In the genomic region with DNA sequence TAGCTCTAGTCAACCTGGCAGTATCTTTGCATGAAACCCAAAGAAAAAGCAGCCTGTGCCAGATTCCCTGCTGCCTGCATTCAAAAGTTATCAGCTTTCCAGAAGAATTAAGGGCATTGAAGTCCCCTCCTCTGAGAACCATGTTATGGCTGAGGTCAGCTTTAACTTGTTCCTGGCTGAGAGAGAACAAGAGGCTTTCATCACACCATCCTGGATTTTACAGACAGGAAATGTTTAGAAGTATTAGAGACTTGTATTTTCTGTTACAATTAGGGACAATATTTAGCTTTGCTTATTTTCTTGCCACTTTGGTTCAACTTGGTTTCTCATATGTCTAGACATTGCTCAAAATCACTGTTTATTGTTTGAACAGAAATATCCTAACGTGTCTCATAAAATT, we compare ENCODE assay signal across 24 cellular contexts.
DNase-seq lines count a peak whose midpoint lies in the region; ATAC-seq, FAIRE-seq and TF ChIP-seq lines count a peak whose summit lies in the region.
"Had no signal": no experiment of that assay in that cellular context is flagged by ENCODE, and none has a peak within 500 bp of the region (broad histone marks: within the 10 kb centered on the region; RNA-seq: fewer than 3 reads in every experiment).

No MANE protein-coding gene starts in this region.

- H3K4me2 ChIP-seq in mammary epithelial cell (ENCODE audit: insufficient read depth, low read depth, low read length): no peak overlapping the region
- H3K4me2 ChIP-seq in keratinocyte (ENCODE audit: control insufficient read depth, extremely low read depth, insufficient read depth, low read depth, low read length): no peak overlapping the region
- H3K4me2 ChIP-seq: BLaER1 treated with 17β-estradiol and CSF1 and Interleukin-3, amounts not matched to agents 10 nM and 100 nM had no signal

- H3K4me3 ChIP-seq in mammary epithelial cell (replicated peaks in 1 of 3; ENCODE audit: insufficient read depth in 1 of 3, low read depth in 2 of 3, low read length in 3 of 3) (no peak overlapping the region), endodermal cell (ENCODE audit: low read length) (no peak overlapping the region), keratinocyte (ENCODE audit: control insufficient read depth in 2 of 3, extremely low read depth in 1 of 3, insufficient read depth in 2 of 3, low read depth in 1 of 3, low read length in 3 of 3) (no peak overlapping the region), retinal pigment epithelial cell (ENCODE audit: low read length) (no peak overlapping the region), sigmoid colon (no peak overlapping the region)
- H3K4me3 ChIP-seq: BLaER1 treated with 17β-estradiol and CSF1 and Interleukin-3, amounts not matched to agents 10 nM and 100 nM; GM12878; GM23248; Peyer's patch had no signal

- H3K27me3 Mint-ChIP-seq in MCF 10A (ENCODE audit: insufficient read depth, unreplicated experiment): no peaks in the 10 kb centered on the region
- H3K27me3 Mint-ChIP-seq in endodermal cell (ENCODE audit: insufficient read depth): no peaks in the 10 kb centered on the region

- peak; percentile 32 for FAIRE-seq in keratinocyte (lab: Jason Lieb, UNC)
- FAIRE-seq: GM12878 had no signal

- DNase-seq in mammary epithelial cell: no peak
- DNase-seq in MCF 10A (ENCODE audit: unreplicated experiment): no peak
- DNase-seq in endodermal cell: no peak
- no peak for DNase-seq in keratinocyte (ENCODE audit: low read depth, low spot score)
- peak; percentile 28 for DNase-seq in retinal pigment epithelial cell (ENCODE audit: low read depth)
- DNase-seq in NCI-H187 treated with DMSO at 0.1 percent for 48 hours (lab: John Stamatoyannopoulos, UW): no peak
- no peak for DNase-seq in sigmoid colon
- DNase-seq: Caco-2; CD4-positive, alpha-beta memory T cell; DMS 273 treated with DMSO at 0.1 percent for 48 hours; DMS79 treated with DMSO at 0.1 percent for 48 hours; GM23248; Karpas-422; NCI-H1417 treated with DMSO at 0.1 percent for 48 hours; NCI-H1930; NCI-H226; NCI-H524; NCI-H82; Peyer's patch had no signal

- POLR2A ChIA-PET in MCF 10A (lab: Yijun Ruan, JAX): interaction anchor here (0.7 kb wide), 2 partner anchors 13 to 115 kb away, joined by 3 read pairs; no protein-coding TSS in a partner anchor

- BruUV-seq in mammary epithelial cell (replicated peaks; lab: Mats Ljungman, UMichigan) (no TSS peak), MCF 10A (replicated peaks; lab: Mats Ljungman, UMichigan) (no TSS peak)

- H3K9me1 ChIP-seq in keratinocyte (ENCODE audit: control insufficient read depth, extremely low read depth, insufficient read depth, low read length): no peaks in the 10 kb centered on the region

- no peak for TF ChIP-seq EP300 in sigmoid colon (IDR thresholded peaks at IDR 0.05)

- H3K4me1 ChIP-seq in mammary epithelial cell (ENCODE audit: insufficient read depth, low read length) (peaks cover 19% of the 10 kb centered on the region), endodermal cell (ENCODE audit: control insufficient read depth, insufficient read depth, low read length) (peaks cover 9% of the 10 kb centered on the region), keratinocyte (ENCODE audit: control insufficient read depth, extremely low read depth, insufficient read depth, low read length) (peaks cover 23% of the 10 kb centered on the region), sigmoid colon (no peaks in the 10 kb centered on the region)
- H3K4me1 ChIP-seq: BLaER1 treated with 17β-estradiol and CSF1 and Interleukin-3, amounts not matched to agents 10 nM and 100 nM had no signal

- CTCF ChIA-PET in mammary epithelial cell (lab: Charles Lee; ENCODE audit: low non-redundant PET) (no interaction called here), MCF 10A (lab: Yijun Ruan, JAX) (interaction anchor here (0.8 kb wide), 1 partner anchor 240 kb away, joined by 4 read pairs; no protein-coding TSS in a partner anchor)

- WGBS in mammary epithelial cell (ENCODE audit: low coverage, missing lambda C conversion rate): 95% methylated on average over 1 of the region's 1 CpG
- WGBS in endodermal cell (ENCODE audit: insufficient coverage in 1 of 2, insufficient read length in 1 of 2), 2 experiments: 92 to 100% methylated on average over 1 of the region's 1 CpG
- WGBS in sigmoid colon, 2 donors: 57 to 67% methylated on average over 1 of the region's 1 CpG

- no peaks in the 10 kb centered on the region for H3K9me3 ChIP-seq in mammary epithelial cell (replicated peaks; ENCODE audit: insufficient read depth, low read length)
- no peaks in the 10 kb centered on the region for H3K9me3 ChIP-seq in endodermal cell (ENCODE audit: control insufficient read depth, low read length)
- H3K9me3 ChIP-seq in keratinocyte (ENCODE audit: control insufficient read depth, low read depth, low read length): no peaks in the 10 kb centered on the region
- H3K9me3 ChIP-seq in sigmoid colon: no peaks in the 10 kb centered on the region
- H3K9me3 ChIP-seq: BLaER1 treated with 17β-estradiol and CSF1 and Interleukin-3, amounts not matched to agents 10 nM and 100 nM; Caco-2; Peyer's patch had no signal

- H3K36me3 ChIP-seq in mammary epithelial cell (ENCODE audit: insufficient read depth, low read length): no peaks in the 10 kb centered on the region
- no peaks in the 10 kb centered on the region for H3K36me3 ChIP-seq in endodermal cell (ENCODE audit: control insufficient read depth, insufficient read depth, low read length)
- H3K36me3 ChIP-seq in keratinocyte (ENCODE audit: control insufficient read depth in 2 of 2, extremely low read depth in 1 of 2, insufficient read depth in 2 of 2, low read length in 2 of 2): no peaks in the 10 kb centered on the region
- no peaks in the 10 kb centered on the region for H3K36me3 ChIP-seq in sigmoid colon
- H3K36me3 ChIP-seq: BLaER1 treated with 17β-estradiol and CSF1 and Interleukin-3, amounts not matched to agents 10 nM and 100 nM; Peyer's patch had no signal

- TF ChIP-seq POLR2A in sigmoid colon (IDR thresholded peaks at IDR 0.05): no peak

- in situ Hi-C loops in mammary epithelial cell (cut with MboI; ENCODE audit: low sequenced_read_pairs in 2 of 2): loop anchor here in 1 of 2 donors (10.0 kb wide), 1 partner anchor 241 kb away; the partner anchor contains the start of gene ARL4A

- dilution Hi-C loops in mammary epithelial cell (cut with HindIII; ENCODE audit: low sequenced_read_pairs): no loop called here
- dilution Hi-C loops in keratinocyte (cut with MboI; ENCODE audit: extremely low pct_ligation_motif_present, low sequenced_read_pairs): no loop called here

- H2AFZ ChIP-seq in mammary epithelial cell (ENCODE audit: low read depth, low read length) (peak overlapping the region; percentile 45), keratinocyte (ENCODE audit: control insufficient read depth, low read length) (no peak overlapping the region)
- H2AFZ ChIP-seq: GM23248 had no signal

- TF ChIP-seq CTCF in mammary epithelial cell (conservative IDR thresholded peaks at IDR 0.05 in 1 of 2, IDR thresholded peaks at IDR 0.05 in 1 of 2; ENCODE audit: extremely low read depth in 1 of 2, insufficient read depth in 1 of 2, low read depth in 1 of 2, low read length in 2 of 2) (no peak), MCF 10A (IDR thresholded peaks at IDR 0.05; ENCODE audit: unreplicated experiment) (no peak), endodermal cell (conservative IDR thresholded peaks at IDR 0.05) (no peak), keratinocyte (optimal IDR thresholded peaks at IDR 0.05 in 1 of 3, IDR thresholded peaks at IDR 0.05 in 1 of 3, conservative IDR thresholded peaks at IDR 0.05 in 1 of 3; ENCODE audit: extremely low read depth in 1 of 3, insufficient read depth in 2 of 3, low read length in 3 of 3) (no peak), retinal pigment epithelial cell (conservative IDR thresholded peaks at IDR 0.05; ENCODE audit: low read depth, low read length) (no peak), sigmoid colon (IDR thresholded peaks at IDR 0.05) (no peak)

- H4K20me1 ChIP-seq in mammary epithelial cell (ENCODE audit: insufficient read depth, low read length) (no peaks in the 10 kb centered on the region), keratinocyte (ENCODE audit: control insufficient read depth, extremely low read depth, insufficient read depth, low read length) (no peaks in the 10 kb centered on the region)
- H4K20me1 ChIP-seq: BLaER1 treated with 17β-estradiol and CSF1 and Interleukin-3, amounts not matched to agents 10 nM and 100 nM had no signal

- H3K9ac ChIP-seq in mammary epithelial cell (ENCODE audit: insufficient read depth, low read length): no peak overlapping the region
- H3K9ac ChIP-seq in endodermal cell (ENCODE audit: extremely low read depth, low read length, poor library complexity, severe bottlenecking): no peak overlapping the region
- no peak overlapping the region for H3K9ac ChIP-seq in keratinocyte (ENCODE audit: control insufficient read depth, extremely low read depth, insufficient read depth, low read length)
- H3K9ac ChIP-seq: BLaER1 treated with 17β-estradiol and CSF1 and Interleukin-3, amounts not matched to agents 10 nM and 100 nM; GM23248 had no signal

- H3K36me3 Mint-ChIP-seq in MCF 10A (ENCODE audit: insufficient read depth, unreplicated experiment) (peaks cover 4% of the 10 kb centered on the region), endodermal cell (ENCODE audit: low read depth) (no peaks in the 10 kb centered on the region)
- H3K36me3 Mint-ChIP-seq: CD4-positive, alpha-beta memory T cell had no signal

- H3K9me3 Mint-ChIP-seq in MCF 10A (ENCODE audit: unreplicated experiment) (no peaks in the 10 kb centered on the region), endodermal cell (no peaks in the 10 kb centered on the region)
- H3K9me3 Mint-ChIP-seq: CD4-positive, alpha-beta memory T cell had no signal

- ATAC-seq in HG03196 (IDR thresholded peaks at IDR 0.05; ENCODE audit: unreplicated experiment): no peak
- ATAC-seq: GM12878, HCT116 had no signal

- H3K4me1 Mint-ChIP-seq in MCF 10A (ENCODE audit: insufficient read depth, unreplicated experiment) (peaks cover 43% of the 10 kb centered on the region), endodermal cell (peaks cover 9% of the 10 kb centered on the region)
- H3K4me1 Mint-ChIP-seq: CD4-positive, alpha-beta memory T cell had no signal

- intact Hi-C loops in mammary epithelial cell (cut with micrococcal nuclease): loop anchor here (10.0 kb wide), 2 partner anchors 189 to 191 kb away; no protein-coding TSS in a partner anchor
- intact Hi-C loops in MCF 10A (cut with micrococcal nuclease): loop anchor here (10.0 kb wide), 1 partner anchor 211 kb away; no protein-coding TSS in a partner anchor
- intact Hi-C loops in sigmoid colon (cut with DNase I): no loop called here

- no peak overlapping the region for H3K27ac Mint-ChIP-seq in MCF 10A (ENCODE audit: low read depth, unreplicated experiment)
- no peak overlapping the region for H3K27ac Mint-ChIP-seq in endodermal cell
- H3K27ac Mint-ChIP-seq: CD4-positive, alpha-beta memory T cell had no signal

- no peaks in the 10 kb centered on the region for H3K79me2 ChIP-seq in mammary epithelial cell (ENCODE audit: insufficient read depth, low read length)
- H3K79me2 ChIP-seq in keratinocyte (ENCODE audit: control insufficient read depth, insufficient read depth, low read length): no peaks in the 10 kb centered on the region

- H3K27me3 ChIP-seq in mammary epithelial cell (ENCODE audit: insufficient read depth, low read length) (no peaks in the 10 kb centered on the region), endodermal cell (ENCODE audit: control insufficient read depth, insufficient read depth, low read length, poor library complexity, severe bottlenecking) (no peaks in the 10 kb centered on the region), keratinocyte (ENCODE audit: control insufficient read depth, extremely low read depth, insufficient read depth, low read length) (no peaks in the 10 kb centered on the region), sigmoid colon (no peaks in the 10 kb centered on the region)
- H3K27me3 ChIP-seq: BLaER1 treated with 17β-estradiol and CSF1 and Interleukin-3, amounts not matched to agents 10 nM and 100 nM; Peyer's patch had no signal

- H3K27ac ChIP-seq in mammary epithelial cell (ENCODE audit: insufficient read depth, low read depth, low read length): no peak overlapping the region
- peak overlapping the region; percentile 65 for H3K27ac ChIP-seq in endodermal cell (ENCODE audit: low read depth, low read length)
- H3K27ac ChIP-seq in keratinocyte (ENCODE audit: control insufficient read depth, insufficient read depth, low read length): no peak overlapping the region
- H3K27ac ChIP-seq in sigmoid colon: no peak overlapping the region
- H3K27ac ChIP-seq: 22Rv1; BLaER1 treated with 17β-estradiol and CSF1 and Interleukin-3, amounts not matched to agents 10 nM and 100 nM; GM23248; Peyer's patch had no signal

- H3K4me3 Mint-ChIP-seq in MCF 10A (ENCODE audit: unreplicated experiment): no peak overlapping the region
- H3K4me3 Mint-ChIP-seq in endodermal cell: no peak overlapping the region
- H3K4me3 Mint-ChIP-seq: CD4-positive, alpha-beta memory T cell had no signal
